In genomic region chr18:23900979-23901378, GRCh38 we compare ENCODE assay signal across 20 cellular contexts.
DNase-seq lines count a peak whose midpoint lies in the region; ATAC-seq and TF ChIP-seq lines count a peak whose summit lies in the region.
"Had no signal": no experiment of that assay in that cellular context is flagged by ENCODE, and none has a peak within 500 bp of the region (broad histone marks: within the 10 kb centered on the region; RNA-seq: fewer than 3 reads in every experiment).

No MANE protein-coding gene starts in this region.

- TF ChIP-seq EP300 in Ishikawa (IDR thresholded peaks at IDR 0.05; ENCODE audit: borderline replicate concordance): peak; percentile 86

- no peaks in the 10 kb centered on the region for H3K27me3 ChIP-seq in lower lobe of right lung (ENCODE audit: low read depth)
- H3K27me3 ChIP-seq: ascending aorta had no signal

- intact Hi-C loops in lower lobe of right lung (cut with DNase I): no loop called here

- peaks cover 10% of the 10 kb centered on the region for H3K36me3 ChIP-seq in lower lobe of right lung
- H3K36me3 ChIP-seq: ascending aorta had no signal

- DNase-seq in NCI-H146 (lab: John Stamatoyannopoulos, UW) (peak; percentile 33), NCI-H146 treated with DMSO at 0.1 percent for 48 hours (lab: John Stamatoyannopoulos, UW; ENCODE audit: unreplicated experiment) (no peak), astrocyte of the hippocampus (ENCODE audit: low read depth, low spot score) (peak; percentile 38), kidney glomerular epithelial cell (lab: John Stamatoyannopoulos, UW) (peak; percentile 45), lower lobe of right lung (no peak)
- DNase-seq: activated CD4-positive, alpha-beta T cell treated with anti-CD3 and anti-CD28 coated beads for 1 hour; activated effector memory CD4-positive, alpha-beta T cell treated with Interleukin-2 at 50 U/mL for 16 hours; Calu3; foreskin fibroblast; H9; hypothalamus; midbrain; NCI-H187 treated with DMSO at 0.1 percent for 48 hours; NCI-H446; stimulated activated CD4-positive, alpha-beta T cell treated with anti-CD3 and anti-CD28 coated beads, Interleukin-2, amount 100 ng/mL, for 48 hours had no signal

- no peak for ATAC-seq in HG03097 (IDR thresholded peaks at IDR 0.05; ENCODE audit: low FRiP score, unreplicated experiment)
- no peak for ATAC-seq in SK-N-SH treated with all-trans-retinoic acid at 6 μM for 48 hours
- ATAC-seq in lower lobe of right lung: no peak

- H3K9me3 ChIP-seq in lower lobe of right lung: no peaks in the 10 kb centered on the region
- H3K9me3 ChIP-seq: ascending aorta had no signal

- no peak; the same call in 1 of the 2 replicates for TF ChIP-seq RAD21 in Ishikawa (IDR thresholded peaks at IDR 0.05; ENCODE audit: low read depth)

- peaks cover 7% of the 10 kb centered on the region for H3K4me1 ChIP-seq in lower lobe of right lung
- H3K4me1 ChIP-seq: ascending aorta had no signal

- H3K4me3 ChIP-seq in lower lobe of right lung: no peak overlapping the region
- H3K4me3 ChIP-seq: ascending aorta had no signal

- H3K27ac ChIP-seq in lower lobe of right lung: no peak overlapping the region
- H3K27ac ChIP-seq: ascending aorta, RWPE1 had no signal

- no peak for TF ChIP-seq CTCF in lower lobe of right lung (IDR thresholded peaks at IDR 0.05)

TF ChIP-seq in Ishikawa, 13 proteins besides CTCF, POLR2A, EP300 and RAD21:
- TF ChIP-seq REST (IDR thresholded peaks at IDR 0.05; ENCODE audit: low read depth): no peak
- no peak for TF ChIP-seq ZBTB7A (IDR thresholded peaks at IDR 0.05; ENCODE audit: low read depth)
- peak; percentile 39; the same call in 1 of the 2 replicates for TF ChIP-seq MAX (IDR thresholded peaks at IDR 0.05)
- TF ChIP-seq NFIC (IDR thresholded peaks at IDR 0.05): peak; percentile 86
- peak; percentile 86 for TF ChIP-seq TCF12 (IDR thresholded peaks at IDR 0.05; ENCODE audit: low read depth)
- no peak for TF ChIP-seq YY1 (IDR thresholded peaks at IDR 0.05; ENCODE audit: low read depth)
- TF ChIP-seq CEBPB (IDR thresholded peaks at IDR 0.05): 0 out of 2 replicates have a peak, but pooled peaks have one; percentile 2
- TF ChIP-seq FOXM1 (IDR thresholded peaks at IDR 0.05; ENCODE audit: borderline replicate concordance, low read depth): peak; percentile 79; the same call in 1 of the 2 replicates
- TF ChIP-seq TEAD4 (IDR thresholded peaks at IDR 0.05): peak; percentile 24; the same call in 1 of the 2 replicates

TF ChIP-seq in SK-N-SH treated with all-trans-retinoic acid at 6 μM for 48 hours, 23 proteins besides CTCF, POLR2A, EP300 and RAD21:
- TF ChIP-seq ZFP30 (CRISPR knock-in tag; IDR thresholded peaks at IDR 0.05) (no peak), CSRNP3 (CRISPR knock-in tag; IDR thresholded peaks at IDR 0.05) (no peak), TOX (CRISPR knock-in tag; IDR thresholded peaks at IDR 0.05; ENCODE audit: borderline replicate concordance) (no peak), GLIS3 (CRISPR knock-in tag; IDR thresholded peaks at IDR 0.05) (no peak), ZNF565 (CRISPR knock-in tag; conservative IDR thresholded peaks at IDR 0.05; ENCODE audit: low read depth) (no peak), ZNF8 (CRISPR knock-in tag; IDR thresholded peaks at IDR 0.05) (no peak), POU6F1 (CRISPR knock-in tag; IDR thresholded peaks at IDR 0.05; ENCODE audit: borderline replicate concordance, low read depth) (no peak), CREB5 (CRISPR knock-in tag; IDR thresholded peaks at IDR 0.05; ENCODE audit: low read depth) (no peak), PATZ1 (CRISPR knock-in tag; IDR thresholded peaks at IDR 0.05; ENCODE audit: borderline replicate concordance) (no peak), CSDC2 (CRISPR knock-in tag; IDR thresholded peaks at IDR 0.05) (no peak), PPARA (CRISPR knock-in tag; IDR thresholded peaks at IDR 0.05; ENCODE audit: borderline replicate concordance) (no peak), OSR1 (CRISPR knock-in tag; IDR thresholded peaks at IDR 0.05) (no peak), ISL1 (CRISPR knock-in tag; IDR thresholded peaks at IDR 0.05) (no peak), ZFP3 (CRISPR knock-in tag; IDR thresholded peaks at IDR 0.05) (no peak)

Comparison
In these comparisons a context has a peak if more than half of its experiments do, and no peak if none do; other contexts are left out.
1. DNase-seq: peak in NCI-H146 (single experiment), astrocyte of the hippocampus (single experiment) and kidney glomerular epithelial cell (single experiment); none in NCI-H146 treated with DMSO at 0.1 percent for 48 hours (single experiment) and lower lobe of right lung (single experiment).